Comparison of ENCODE assay signal across 14 cellular contexts in the genomic region with DNA sequence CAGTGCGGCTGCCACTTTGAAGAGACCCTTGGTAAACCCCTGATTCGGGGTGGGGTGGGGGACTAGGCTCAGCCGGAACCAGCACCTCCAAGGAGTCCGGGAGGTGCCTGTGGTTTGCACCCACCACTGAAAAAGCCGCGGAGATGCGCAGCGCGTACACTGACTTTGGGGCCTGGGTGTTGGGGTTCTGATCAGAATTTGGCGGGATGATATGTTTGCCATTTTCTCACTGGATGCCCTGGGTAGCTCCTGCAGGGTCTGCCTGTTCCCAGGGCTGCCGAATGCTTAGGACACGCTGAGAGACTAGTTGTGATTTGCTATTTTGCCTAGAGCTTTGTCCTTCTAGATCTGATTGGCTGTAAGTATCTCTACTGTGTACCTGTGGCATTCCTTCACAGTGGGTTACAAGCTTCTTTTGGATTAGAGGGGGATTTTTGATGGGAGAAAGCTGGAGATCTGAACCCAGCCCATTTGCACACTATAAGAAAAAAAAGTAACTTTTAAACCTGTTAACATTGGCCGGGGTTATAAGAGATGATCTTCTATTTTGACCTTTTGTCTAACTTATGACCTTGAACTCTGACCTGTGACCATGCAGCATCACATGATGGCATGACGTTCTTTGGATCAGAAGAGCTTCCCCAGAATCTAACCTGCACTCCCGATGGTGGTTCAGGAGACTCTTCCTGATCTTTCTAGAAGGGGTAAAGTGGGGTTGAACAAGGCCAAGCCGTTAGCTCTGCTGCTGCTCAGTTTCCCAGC. TPM values are rescaled to one million over a fixed set of nuclear protein-coding genes. Genes with fewer than 3 reads are reported as not detected.
DNase-seq lines count a peak whose midpoint lies in the region; ATAC-seq, FAIRE-seq and TF ChIP-seq lines count a peak whose summit lies in the region.
"Had no signal": no experiment of that assay in that cellular context is flagged by ENCODE, and none has a peak within 500 bp of the region (broad histone marks: within the 10 kb centered on the region; RNA-seq: fewer than 3 reads in every experiment).

No MANE protein-coding gene starts in this region.

- H3K27me3 ChIP-seq in AG04450 (ENCODE audit: control insufficient read depth, insufficient read depth, low read length) (no peaks in the 10 kb centered on the region), astrocyte (ENCODE audit: insufficient read depth, low read length) (no peaks in the 10 kb centered on the region), left lung (no peaks in the 10 kb centered on the region)

- H3K27ac ChIP-seq in AG04450 (ENCODE audit: low read depth, low read length) = peak overlapping the region; percentile 68
- peak overlapping the region; percentile 79 for H3K27ac ChIP-seq in astrocyte (ENCODE audit: low read depth, low read length)
- H3K27ac ChIP-seq in left lung = peak overlapping the region; percentile 30 to 87

- DNase-seq in AG04450 (ENCODE audit: low read depth, low spot score) (no peak), astrocyte (ENCODE audit: low read depth) (no peak), left lung (no peak), skeletal muscle cell (ENCODE audit: low read depth) (no peak), superior temporal gyrus (ENCODE audit: extremely low spot score) (no peak), NCI-H146 (lab: John Stamatoyannopoulos, UW) (no peak)
- DNase-seq: activated effector memory CD4-positive, alpha-beta T cell treated with Interleukin-2 at 50 U/mL for 16 hours; effector memory CD4-positive, alpha-beta T cell; NCI-H1694 had no signal

- POLR2A ChIA-PET in AG04450 (lab: Yijun Ruan, JAX) = interaction anchor here (1.0 to 1.1 kb wide), 3 partner anchors 31 to 81 kb away, joined by 3 to 5 read pairs (median 3); no protein-coding TSS in a partner anchor

- H3K9me3 Mint-ChIP-seq in astrocyte (ENCODE audit: unreplicated experiment) = peaks cover 2% of the 10 kb centered on the region

- no peaks in the 10 kb centered on the region for H3K27me3 Mint-ChIP-seq in astrocyte (ENCODE audit: low read depth, unreplicated experiment)

- H3K36me3 Mint-ChIP-seq in astrocyte (ENCODE audit: low read depth, unreplicated experiment) = no peaks in the 10 kb centered on the region
- H3K36me3 Mint-ChIP-seq: CD14-positive monocyte had no signal

- H3K4me2 ChIP-seq in astrocyte (ENCODE audit: low read length) = peak overlapping the region; percentile 89

- no peak for FAIRE-seq in astrocyte (lab: Jason Lieb, UNC)

- TF ChIP-seq CTCF in AG04450 (IDR thresholded peaks at IDR 0.05; ENCODE audit: low read depth, low read length) (no peak), astrocyte (IDR thresholded peaks at IDR 0.05; ENCODE audit: insufficient read depth, low read depth, low read length) (no peak), left lung (IDR thresholded peaks at IDR 0.05) (no peak)

- H4K20me1 ChIP-seq in astrocyte (ENCODE audit: insufficient read depth, low read length) = no peaks in the 10 kb centered on the region

- H3K4me1 ChIP-seq in astrocyte (ENCODE audit: insufficient read depth, low read length) (peaks cover 23% of the 10 kb centered on the region), left lung (peaks cover 0 to 15% of the 10 kb centered on the region in 2 donors)

- H3K9me3 ChIP-seq in AG04450 (ENCODE audit: control insufficient read depth, insufficient read depth, low read length) (no peaks in the 10 kb centered on the region; the same call in 1 of the 2 replicates), astrocyte (ENCODE audit: insufficient read depth, low read depth, low read length) (no peaks in the 10 kb centered on the region), left lung (no peaks in the 10 kb centered on the region)

- H3K4me3 ChIP-seq in AG04450 (ENCODE audit: low read depth, low read length) (peak overlapping the region; percentile 73), astrocyte (ENCODE audit: insufficient read depth, low read depth, low read length) (peak overlapping the region; percentile 47), left lung (peak overlapping the region; percentile 29 to 38), skeletal muscle cell (ENCODE audit: low read depth, low read length) (peak overlapping the region; percentile 71)

- CTCF ChIA-PET in AG04450 (lab: Charles Lee) = interaction anchor here (0.5 to 1.9 kb wide), 6 partner anchors 10 to 744 kb away, joined by 3 to 18 read pairs (median 4); no protein-coding TSS in a partner anchor

- no peaks in the 10 kb centered on the region for H3K36me3 ChIP-seq in astrocyte (ENCODE audit: insufficient read depth, low read length)
- H3K36me3 ChIP-seq in left lung = no peaks in the 10 kb centered on the region

- H3K4me3 Mint-ChIP-seq in astrocyte (ENCODE audit: unreplicated experiment) = no peak overlapping the region
- H3K4me3 Mint-ChIP-seq: CD14-positive monocyte had no signal

- peak overlapping the region; percentile 74 for H3K9ac ChIP-seq in astrocyte (ENCODE audit: low read length)

- H3K79me2 ChIP-seq in astrocyte (ENCODE audit: insufficient read depth, low read length) = no peaks in the 10 kb centered on the region

- H3K4me1 Mint-ChIP-seq in astrocyte (ENCODE audit: low read depth, unreplicated experiment) = peaks cover 50% of the 10 kb centered on the region

- H3K27ac Mint-ChIP-seq in astrocyte (ENCODE audit: unreplicated experiment) = peak overlapping the region; percentile 97
- H3K27ac Mint-ChIP-seq: CD14-positive monocyte had no signal

- intact Hi-C loops in left lung (cut with DNase I) = no loop called here

- H2AFZ ChIP-seq in astrocyte (ENCODE audit: low read depth, low read length) = peak overlapping the region; percentile 52

- ATAC-seq in left lung = no peak
- ATAC-seq in HG02610 (IDR thresholded peaks at IDR 0.05; ENCODE audit: unreplicated experiment) = no peak
- ATAC-seq in GM18502 (IDR thresholded peaks at IDR 0.05; ENCODE audit: poor library complexity, unreplicated experiment) = no peak
- ATAC-seq: activated CD4-positive, CD25-positive, alpha-beta regulatory T cell treated with anti-CD3 and anti-CD28 coated beads, Interleukin-2, amount 50 U/mL, for 24 hours had no signal

RNA-seq across cellular contexts. Expression of a gene that starts 1.6 kb away (rescaled TPM):
- 10.6 and 12.5 TPM in 2 replicates for polyA plus RNA-seq in AG04450 (2011; rRNA removed)
- 10.1 and 11.0 TPM in 2 replicates for polyA minus RNA-seq in AG04450 (2011; rRNA and poly(A)+ RNA removed)
- 0.27 and 0.34 TPM in 2 replicates for total RNA-seq in astrocyte
- 1 to 10 TPM; 2.4 to 5.9 TPM for total RNA-seq in left lung
- total RNA-seq: pulmonary artery endothelial cell had no signal
- polyA plus RNA-seq: CD14-positive monocyte had no signal
